ENCODE assay signal across 15 cellular contexts in genomic region chr1:56045477-56045876, GRCh38.
"Had no signal": no experiment of that assay in that cellular context is flagged by ENCODE, and none has a peak within 500 bp of the region (broad histone marks: within the 10 kb centered on the region; RNA-seq: fewer than 3 reads in every experiment).

No MANE protein-coding gene starts in this region.

- H3K4me1 Mint-ChIP-seq: activated T-helper 17 cell treated with anti-CD3 and anti-CD28 coated beads, Interleukin-2, amount 50 U/mL, for 72 hours; central memory CD8-positive, alpha-beta T cell; stimulated activated naive B cell treated with anti-CD40 and anti-IgM and Interleukin-4, amounts not matched to agents 10 μg/mL and 1 μg/mL and 100 μg/mL, for 72 hours had no signal

- H3K36me3 Mint-ChIP-seq: natural killer cell treated with Interleukin-12 subunit alpha and Interleukin-12 subunit beta and Interleukin-15 and Interleukin-18, amount 100 ng/mL, for 72 hours; stimulated activated naive B cell treated with anti-CD40 and anti-IgM and Interleukin-4, amounts not matched to agents 10 μg/mL and 1 μg/mL and 100 μg/mL, for 72 hours had no signal

- H3K36me3 ChIP-seq: brain microvascular endothelial cell had no signal

- DNase-seq: activated CD4-positive, CD25-positive, alpha-beta regulatory T cell treated with anti-CD3 and anti-CD28 coated beads, Interleukin-2, amount 50 U/mL, for 72 hours; activated naive CD4-positive, alpha-beta T cell treated with Interleukin-2 at 50 U/mL for 16 hours; activated T-cell treated with anti-CD3 and anti-CD28 coated beads for 4 hours; anterior cingulate cortex; brain microvascular endothelial cell; cortex of kidney; effector CD8-positive, alpha-beta T cell; foreskin fibroblast; mesenchymal stem cell; stimulated activated naive B cell treated with anti-CD40 and anti-IgM and Interleukin-4, amounts not matched to agents 10 μg/mL and 1 μg/mL and 100 μg/mL, for 72 hours; T1000; trophoblast cell had no signal

- ATAC-seq: activated T-helper 17 cell treated with anti-CD3 and anti-CD28 coated beads, Interleukin-2, amount 50 U/mL, for 72 hours; natural killer cell treated with Interleukin-12 subunit alpha and Interleukin-12 subunit beta and Interleukin-15 and Interleukin-18, amount 100 ng/mL, for 72 hours; stimulated activated naive B cell treated with anti-CD40 and anti-IgM and Interleukin-4, amounts not matched to agents 10 μg/mL and 1 μg/mL and 100 μg/mL, for 72 hours had no signal

- H3K4me3 Mint-ChIP-seq: activated T-helper 17 cell treated with anti-CD3 and anti-CD28 coated beads, Interleukin-2, amount 50 U/mL, for 72 hours; central memory CD8-positive, alpha-beta T cell; natural killer cell treated with Interleukin-12 subunit alpha and Interleukin-12 subunit beta and Interleukin-15 and Interleukin-18, amount 100 ng/mL, for 72 hours; stimulated activated naive B cell treated with anti-CD40 and anti-IgM and Interleukin-4, amounts not matched to agents 10 μg/mL and 1 μg/mL and 100 μg/mL, for 72 hours had no signal

- H3K27ac ChIP-seq: brain microvascular endothelial cell had no signal

- H3K27me3 Mint-ChIP-seq: central memory CD8-positive, alpha-beta T cell had no signal

- H3K27ac Mint-ChIP-seq: activated T-helper 17 cell treated with anti-CD3 and anti-CD28 coated beads, Interleukin-2, amount 50 U/mL, for 72 hours; natural killer cell treated with Interleukin-12 subunit alpha and Interleukin-12 subunit beta and Interleukin-15 and Interleukin-18, amount 100 ng/mL, for 72 hours; stimulated activated naive B cell treated with anti-CD40 and anti-IgM and Interleukin-4, amounts not matched to agents 10 μg/mL and 1 μg/mL and 100 μg/mL, for 72 hours had no signal

- H3K9me3 Mint-ChIP-seq: activated T-helper 17 cell treated with anti-CD3 and anti-CD28 coated beads, Interleukin-2, amount 50 U/mL, for 72 hours; central memory CD8-positive, alpha-beta T cell had no signal

- H3K27me3 ChIP-seq: brain microvascular endothelial cell had no signal
